ENCODE assay signal across 2 cellular contexts in genomic region chr1:214002060-214002459, GRCh38.
TF ChIP-seq lines count a peak whose summit lies in the region.

No MANE protein-coding gene starts in this region.

TF ChIP-seq in HEK293, 187 proteins besides CTCF, POLR2A, EP300 and RAD21:
- TF ChIP-seq ZNF362 (tag by site-specific recombination; IDR thresholded peaks at IDR 0.05) (0 out of 2 replicates have a peak, but pooled peaks have one; percentile 28), ZNF596 (tag by site-specific recombination; IDR thresholded peaks at IDR 0.05) (no peak)

TF ChIP-seq in HepG2, 621 proteins besides CTCF, POLR2A, EP300 and RAD21 (continued from another document):
- TF ChIP-seq ZNF18 (CRISPR knock-in tag; IDR thresholded peaks at IDR 0.05; ENCODE audit: insufficient replicate concordance) = no peak
- TF ChIP-seq HMGA1 (CRISPR knock-in tag; conservative IDR thresholded peaks at IDR 0.05) = no peak
- TF ChIP-seq ZNF773 (CRISPR knock-in tag; IDR thresholded peaks at IDR 0.05; ENCODE audit: borderline replicate concordance) = no peak
- no peak for TF ChIP-seq TBL1XR1 (IDR thresholded peaks at IDR 0.05; ENCODE audit: borderline replicate concordance, low read length, partially characterized antibody)
- no peak for TF ChIP-seq CBX5 (CRISPR knock-in tag; IDR thresholded peaks at IDR 0.05; ENCODE audit: borderline replicate concordance)
- TF ChIP-seq CBX1 (IDR thresholded peaks at IDR 0.05; ENCODE audit: low read depth) = no peak
- 0 out of 2 replicates have a peak, but pooled peaks have one; percentile 4 for TF ChIP-seq HDAC1 (CRISPR knock-in tag; IDR thresholded peaks at IDR 0.05)
- TF ChIP-seq ZKSCAN8 (CRISPR knock-in tag; IDR thresholded peaks at IDR 0.05; ENCODE audit: borderline replicate concordance) = 0 out of 2 replicates have a peak, but pooled peaks have one; percentile 0
- TF ChIP-seq ESRRA (CRISPR knock-in tag; IDR thresholded peaks at IDR 0.05; ENCODE audit: low read depth) = no peak
- TF ChIP-seq AGO2 (optimal IDR thresholded peaks at IDR 0.05; ENCODE audit: low read depth, low read length) = peak; percentile 50
- TF ChIP-seq THAP11 (CRISPR knock-in tag; IDR thresholded peaks at IDR 0.05) = no peak
- no peak for TF ChIP-seq SMAD1 (CRISPR knock-in tag; IDR thresholded peaks at IDR 0.05; ENCODE audit: borderline replicate concordance, low read depth)
- TF ChIP-seq ZNF740 (CRISPR knock-in tag; IDR thresholded peaks at IDR 0.05) = no peak
- no peak for TF ChIP-seq ZHX2 (IDR thresholded peaks at IDR 0.05; ENCODE audit: low read depth)
- TF ChIP-seq ZHX2 (CRISPR knock-in tag; IDR thresholded peaks at IDR 0.05; ENCODE audit: borderline replicate concordance) = no peak
- TF ChIP-seq HOXA5 (CRISPR knock-in tag; IDR thresholded peaks at IDR 0.05) = 0 out of 2 replicates have a peak, but pooled peaks have one; percentile 7
